ENCODE assay signal across 1 cellular context in the genomic region with DNA sequence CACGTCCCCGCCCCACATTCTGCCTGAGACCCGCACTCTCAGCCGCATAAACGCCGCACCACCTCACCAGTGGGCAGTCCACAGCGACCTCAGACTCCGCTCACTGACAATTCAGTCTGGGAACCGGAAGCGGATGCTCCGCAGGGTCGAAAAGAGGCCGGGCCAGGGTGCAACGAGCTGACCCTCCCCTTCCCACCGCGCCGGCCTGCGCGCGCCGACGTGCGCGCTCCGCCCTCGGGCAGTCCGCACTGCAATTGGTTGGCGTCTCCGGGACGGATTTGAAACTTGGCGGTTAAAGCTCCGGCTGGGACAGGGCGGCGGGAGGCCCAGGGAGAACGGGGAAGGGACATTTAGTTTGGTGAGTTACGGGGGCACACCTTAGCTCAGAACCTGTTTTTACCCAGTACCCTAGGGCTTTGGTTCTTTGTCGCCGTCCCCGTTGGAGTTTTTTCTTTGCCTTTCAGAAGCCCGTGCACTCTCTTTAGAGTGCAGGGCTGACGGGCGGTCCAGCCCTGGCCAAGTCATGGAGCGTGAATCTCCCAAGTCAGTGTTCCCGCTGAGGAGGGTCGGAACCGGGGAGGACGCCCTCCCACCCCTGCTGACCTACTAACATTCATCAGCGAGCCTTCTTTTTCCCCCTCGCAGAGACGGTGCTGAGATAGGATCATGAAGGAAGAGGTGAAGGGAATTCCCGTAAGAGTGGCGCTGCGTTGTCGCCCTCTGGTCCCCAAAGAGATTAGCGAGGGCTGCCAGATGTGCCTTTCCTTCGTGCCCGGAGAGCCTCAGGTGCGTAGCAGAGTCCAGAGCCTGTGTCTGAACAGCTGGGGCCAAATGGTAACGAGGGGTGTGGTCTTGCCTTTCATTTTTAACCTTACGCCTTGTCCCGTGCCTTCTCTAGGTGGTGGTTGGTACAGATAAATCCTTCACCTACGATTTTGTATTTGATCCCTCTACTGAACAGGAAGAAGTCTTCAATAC.
TF ChIP-seq lines count a peak whose summit lies in the region.

Gene KIF4A, plus strand, starts transcription at position 312 of the 978 bp plus-strand sequence. Its CDS starts 355 bp downstream, at position 667.
A gene with protein sequence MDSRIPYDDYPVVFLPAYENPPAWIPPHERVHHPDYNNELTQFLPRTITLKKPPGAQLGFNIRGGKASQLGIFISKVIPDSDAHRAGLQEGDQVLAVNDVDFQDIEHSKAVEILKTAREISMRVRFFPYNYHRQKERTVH (minus strand): TSS at position 135 of the 978 bp plus-strand sequence. CDS start 586 bp downstream, outside the sequence.

TF ChIP-seq in K562, 482 proteins besides CTCF, POLR2A, EP300 and RAD21 (continued from another document and continues in another):
- TF ChIP-seq, protein P1, sequence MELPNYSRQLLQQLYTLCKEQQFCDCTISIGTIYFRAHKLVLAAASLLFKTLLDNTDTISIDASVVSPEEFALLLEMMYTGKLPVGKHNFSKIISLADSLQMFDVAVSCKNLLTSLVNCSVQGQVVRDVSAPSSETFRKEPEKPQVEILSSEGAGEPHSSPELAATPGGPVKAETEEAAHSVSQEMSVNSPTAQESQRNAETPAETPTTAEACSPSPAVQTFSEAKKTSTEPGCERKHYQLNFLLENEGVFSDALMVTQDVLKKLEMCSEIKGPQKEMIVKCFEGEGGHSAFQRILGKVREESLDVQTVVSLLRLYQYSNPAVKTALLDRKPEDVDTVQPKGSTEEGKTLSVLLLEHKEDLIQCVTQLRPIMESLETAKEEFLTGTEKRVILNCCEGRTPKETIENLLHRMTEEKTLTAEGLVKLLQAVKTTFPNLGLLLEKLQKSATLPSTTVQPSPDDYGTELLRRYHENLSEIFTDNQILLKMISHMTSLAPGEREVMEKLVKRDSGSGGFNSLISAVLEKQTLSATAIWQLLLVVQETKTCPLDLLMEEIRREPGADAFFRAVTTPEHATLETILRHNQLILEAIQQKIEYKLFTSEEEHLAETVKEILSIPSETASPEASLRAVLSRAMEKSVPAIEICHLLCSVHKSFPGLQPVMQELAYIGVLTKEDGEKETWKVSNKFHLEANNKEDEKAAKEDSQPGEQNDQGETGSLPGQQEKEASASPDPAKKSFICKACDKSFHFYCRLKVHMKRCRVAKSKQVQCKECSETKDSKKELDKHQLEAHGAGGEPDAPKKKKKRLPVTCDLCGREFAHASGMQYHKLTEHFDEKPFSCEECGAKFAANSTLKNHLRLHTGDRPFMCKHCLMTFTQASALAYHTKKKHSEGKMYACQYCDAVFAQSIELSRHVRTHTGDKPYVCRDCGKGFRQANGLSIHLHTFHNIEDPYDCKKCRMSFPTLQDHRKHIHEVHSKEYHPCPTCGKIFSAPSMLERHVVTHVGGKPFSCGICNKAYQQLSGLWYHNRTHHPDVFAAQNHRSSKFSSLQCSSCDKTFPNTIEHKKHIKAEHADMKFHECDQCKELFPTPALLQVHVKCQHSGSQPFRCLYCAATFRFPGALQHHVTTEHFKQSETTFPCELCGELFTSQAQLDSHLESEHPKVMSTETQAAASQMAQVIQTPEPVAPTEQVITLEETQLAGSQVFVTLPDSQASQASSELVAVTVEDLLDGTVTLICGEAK (IDR thresholded peaks at IDR 0.05), result peak; percentile 91
- TF ChIP-seq, protein P1 (CRISPR knock-in tag; IDR thresholded peaks at IDR 0.05), result no peak
- TF ChIP-seq, protein P2, sequence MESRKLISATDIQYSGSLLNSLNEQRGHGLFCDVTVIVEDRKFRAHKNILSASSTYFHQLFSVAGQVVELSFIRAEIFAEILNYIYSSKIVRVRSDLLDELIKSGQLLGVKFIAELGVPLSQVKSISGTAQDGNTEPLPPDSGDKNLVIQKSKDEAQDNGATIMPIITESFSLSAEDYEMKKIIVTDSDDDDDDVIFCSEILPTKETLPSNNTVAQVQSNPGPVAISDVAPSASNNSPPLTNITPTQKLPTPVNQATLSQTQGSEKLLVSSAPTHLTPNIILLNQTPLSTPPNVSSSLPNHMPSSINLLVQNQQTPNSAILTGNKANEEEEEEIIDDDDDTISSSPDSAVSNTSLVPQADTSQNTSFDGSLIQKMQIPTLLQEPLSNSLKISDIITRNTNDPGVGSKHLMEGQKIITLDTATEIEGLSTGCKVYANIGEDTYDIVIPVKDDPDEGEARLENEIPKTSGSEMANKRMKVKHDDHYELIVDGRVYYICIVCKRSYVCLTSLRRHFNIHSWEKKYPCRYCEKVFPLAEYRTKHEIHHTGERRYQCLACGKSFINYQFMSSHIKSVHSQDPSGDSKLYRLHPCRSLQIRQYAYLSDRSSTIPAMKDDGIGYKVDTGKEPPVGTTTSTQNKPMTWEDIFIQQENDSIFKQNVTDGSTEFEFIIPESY (CRISPR knock-in tag; IDR thresholded peaks at IDR 0.05), result no peak
- TF ChIP-seq NFYB (IDR thresholded peaks at IDR 0.05; ENCODE audit: extremely low read depth, insufficient read length), result peak; percentile 50
- TF ChIP-seq, protein P3, sequence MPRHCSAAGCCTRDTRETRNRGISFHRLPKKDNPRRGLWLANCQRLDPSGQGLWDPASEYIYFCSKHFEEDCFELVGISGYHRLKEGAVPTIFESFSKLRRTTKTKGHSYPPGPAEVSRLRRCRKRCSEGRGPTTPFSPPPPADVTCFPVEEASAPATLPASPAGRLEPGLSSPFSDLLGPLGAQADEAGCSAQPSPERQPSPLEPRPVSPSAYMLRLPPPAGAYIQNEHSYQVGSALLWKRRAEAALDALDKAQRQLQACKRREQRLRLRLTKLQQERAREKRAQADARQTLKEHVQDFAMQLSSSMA (CRISPR knock-in tag; IDR thresholded peaks at IDR 0.05), result no peak
- TF ChIP-seq KLF13 (tag; IDR thresholded peaks at IDR 0.05; ENCODE audit: borderline replicate concordance, low read depth), result no peak
- no peak for TF ChIP-seq ZNF57 (CRISPR knock-in tag; IDR thresholded peaks at IDR 0.05)
- no peak for TF ChIP-seq CEBPZ (IDR thresholded peaks at IDR 0.05; ENCODE audit: borderline replicate concordance, low read depth, low read length)
- peak in 1 of 2 experiments; percentile 79; a peak in 2 of 4 replicates for TF ChIP-seq HDAC1 (IDR thresholded peaks at IDR 0.05)
- no peak for TF ChIP-seq NBN (IDR thresholded peaks at IDR 0.05; ENCODE audit: low read depth)
- TF ChIP-seq ZNF561 (CRISPR knock-in tag; conservative IDR thresholded peaks at IDR 0.05), result no peak
- TF ChIP-seq CREM (IDR thresholded peaks at IDR 0.05; ENCODE audit: low read depth), result peak; percentile 60
- peak; percentile 48; the same call in 1 of the 2 replicates for TF ChIP-seq VEZF1 (CRISPR knock-in tag; IDR thresholded peaks at IDR 0.05)
- peak; percentile 83 for TF ChIP-seq SUPT5H (IDR thresholded peaks at IDR 0.05)
- TF ChIP-seq FOXA1 (IDR thresholded peaks at IDR 0.05; ENCODE audit: borderline replicate concordance), result no peak
- TF ChIP-seq FOS (IDR thresholded peaks at IDR 0.05; ENCODE audit: extremely low read depth, insufficient read length), result no peak
- no peak for TF ChIP-seq MCM5 (IDR thresholded peaks at IDR 0.05; ENCODE audit: low read depth)
- TF ChIP-seq SMARCA5 (IDR thresholded peaks at IDR 0.05), result no peak
- TF ChIP-seq NR1H2 (CRISPR knock-in tag; IDR thresholded peaks at IDR 0.05), result no peak
- TF ChIP-seq SIX5 (IDR thresholded peaks at IDR 0.05; ENCODE audit: borderline replicate concordance in 1 of 2, insufficient read depth in 1 of 2, low read depth in 1 of 2, low read length in 2 of 2), result no peak
- peak; percentile 90 for TF ChIP-seq SAP30 (IDR thresholded peaks at IDR 0.05; ENCODE audit: borderline replicate concordance, insufficient read depth, low read depth, low read length, poor library complexity, severe bottlenecking)
- TF ChIP-seq PYGO2 (tag; IDR thresholded peaks at IDR 0.05), result no peak
- TF ChIP-seq E2F6 (IDR thresholded peaks at IDR 0.05; ENCODE audit: borderline replicate concordance in 1 of 2, extremely low read depth in 1 of 2, insufficient read depth in 1 of 2, insufficient read length in 1 of 2, low read depth in 1 of 2, low read length in 1 of 2, poor library complexity in 1 of 2, severe bottlenecking in 1 of 2), result peak in 1 of 2 experiments; percentile 57
- TF ChIP-seq MEIS2 (IDR thresholded peaks at IDR 0.05; ENCODE audit: partially characterized antibody), result peak; percentile 73
- no peak for TF ChIP-seq ZNF76 (CRISPR knock-in tag; IDR thresholded peaks at IDR 0.05; ENCODE audit: borderline replicate concordance)
- TF ChIP-seq POLR2H (tag; IDR thresholded peaks at IDR 0.05; ENCODE audit: low read depth), result peak; percentile 72
- TF ChIP-seq ZNF280A (IDR thresholded peaks at IDR 0.05; ENCODE audit: low read depth, partially characterized antibody), result no peak
- TF ChIP-seq TAF9B (IDR thresholded peaks at IDR 0.05; ENCODE audit: partially characterized antibody), result peak; percentile 54
- TF ChIP-seq MCM3 (IDR thresholded peaks at IDR 0.05), result no peak
- peak; percentile 83 for TF ChIP-seq KDM5B (IDR thresholded peaks at IDR 0.05; ENCODE audit: insufficient replicate concordance, low read depth, low read length)
- no peak for TF ChIP-seq TAF7 (tag; IDR thresholded peaks at IDR 0.05)
- TF ChIP-seq TAF1 (IDR thresholded peaks at IDR 0.05; ENCODE audit: control insufficient read depth, extremely low read depth, insufficient read depth, low read length, severe bottlenecking), result peak; percentile 67
